17 cellular contexts compared by ENCODE assay signal in genomic region chr10:14254368-14254767, GRCh38.
DNase-seq lines count a peak whose midpoint lies in the region; FAIRE-seq and TF ChIP-seq lines count a peak whose summit lies in the region.
"Had no signal": no experiment of that assay in that cellular context is flagged by ENCODE, and none has a peak within 500 bp of the region (broad histone marks: within the 10 kb centered on the region; RNA-seq: fewer than 3 reads in every experiment).

No MANE protein-coding gene starts in this region.

- H3K4me3 Mint-ChIP-seq in astrocyte (ENCODE audit: unreplicated experiment) = no peak overlapping the region
- no peak overlapping the region for H3K4me3 Mint-ChIP-seq in progenitor cell of endocrine pancreas (ENCODE audit: low read depth)

- H3K9me3 ChIP-seq in astrocyte (ENCODE audit: insufficient read depth, low read depth, low read length) = peaks cover 5% of the 10 kb centered on the region

- H3K36me3 Mint-ChIP-seq in astrocyte (ENCODE audit: low read depth, unreplicated experiment) = no peaks in the 10 kb centered on the region
- no peaks in the 10 kb centered on the region for H3K36me3 Mint-ChIP-seq in progenitor cell of endocrine pancreas (ENCODE audit: insufficient read depth)

- no peak overlapping the region for H2AFZ ChIP-seq in astrocyte (ENCODE audit: low read depth, low read length)
- H2AFZ ChIP-seq: GM23248 had no signal

- no peaks in the 10 kb centered on the region for H3K27me3 ChIP-seq in astrocyte (ENCODE audit: insufficient read depth, low read length)
- H3K27me3 ChIP-seq: SJCRH30 had no signal

- DNase-seq in A172 (ENCODE audit: low spot score) (peak; percentile 70), LNCaP clone FGC (ENCODE audit: low read depth) (peak; percentile 63), astrocyte (ENCODE audit: low read depth) (peak; percentile 74), glomerular visceral epithelial cell (ENCODE audit: extremely low spot score) (peak; percentile 43), GDM1 (lab: John Stamatoyannopoulos, UW) (no peak), T-helper 9 cell (no peak), OCI-M2 (lab: John Stamatoyannopoulos, UW; ENCODE audit: unreplicated experiment) (no peak), progenitor cell of endocrine pancreas (ENCODE audit: low spot score, unreplicated experiment) (no peak)
- DNase-seq: 8988T, GM23248, MM.1S, NCI-H1930, NCI-H2171, NCI-H510A, SW 1271 had no signal

- H3K27ac ChIP-seq in astrocyte (ENCODE audit: low read depth, low read length) = no peak overlapping the region
- H3K27ac ChIP-seq: C4-2B, GM23248, SJCRH30 had no signal

- no peak for TF ChIP-seq CTCF in LNCaP clone FGC (IDR thresholded peaks at IDR 0.05; ENCODE audit: control insufficient read depth, extremely low read depth, insufficient read depth)
- no peak for TF ChIP-seq CTCF in astrocyte (IDR thresholded peaks at IDR 0.05; ENCODE audit: insufficient read depth, low read depth, low read length)
- no peak for TF ChIP-seq CTCF in progenitor cell of endocrine pancreas (IDR thresholded peaks at IDR 0.05; ENCODE audit: unreplicated experiment)

- H3K4me3 ChIP-seq in LNCaP clone FGC (ENCODE audit: low read depth, low read length) = no peak overlapping the region
- no peak overlapping the region for H3K4me3 ChIP-seq in astrocyte (ENCODE audit: insufficient read depth, low read depth, low read length)
- H3K4me3 ChIP-seq: GM23248, SJCRH30 had no signal

- H3K4me1 Mint-ChIP-seq in astrocyte (ENCODE audit: low read depth, unreplicated experiment) (peaks cover 2% of the 10 kb centered on the region), progenitor cell of endocrine pancreas (ENCODE audit: low read depth) (no peaks in the 10 kb centered on the region)

- no peaks in the 10 kb centered on the region for H3K79me2 ChIP-seq in astrocyte (ENCODE audit: insufficient read depth, low read length)

- H3K27me3 Mint-ChIP-seq in astrocyte (ENCODE audit: low read depth, unreplicated experiment) = peaks cover 5% of the 10 kb centered on the region
- H3K27me3 Mint-ChIP-seq in progenitor cell of endocrine pancreas = peaks cover 4% of the 10 kb centered on the region

- H3K36me3 ChIP-seq in astrocyte (ENCODE audit: insufficient read depth, low read length) = no peaks in the 10 kb centered on the region
- H3K36me3 ChIP-seq: SJCRH30 had no signal

- no peak overlapping the region for H3K9ac ChIP-seq in astrocyte (ENCODE audit: low read length)
- H3K9ac ChIP-seq: GM23248 had no signal

- H4K20me1 ChIP-seq in astrocyte (ENCODE audit: insufficient read depth, low read length) = no peaks in the 10 kb centered on the region

- H3K4me2 ChIP-seq in astrocyte (ENCODE audit: low read length) = no peak overlapping the region

- H3K9me3 Mint-ChIP-seq in astrocyte (ENCODE audit: unreplicated experiment) (no peaks in the 10 kb centered on the region), progenitor cell of endocrine pancreas (ENCODE audit: low read depth) (peaks cover 12% of the 10 kb centered on the region)

- H3K27ac Mint-ChIP-seq in astrocyte (ENCODE audit: unreplicated experiment) = no peak overlapping the region
- no peak overlapping the region for H3K27ac Mint-ChIP-seq in progenitor cell of endocrine pancreas

- H3K4me1 ChIP-seq in astrocyte (ENCODE audit: insufficient read depth, low read length) = peaks cover 8% of the 10 kb centered on the region

- FAIRE-seq in astrocyte (lab: Jason Lieb, UNC) = no peak

Comparison
In these comparisons a context has a peak if more than half of its experiments do, and no peak if none do; other contexts are left out.
1. DNase-seq: peak in A172 (single experiment), LNCaP clone FGC (single experiment), astrocyte (single experiment) and glomerular visceral epithelial cell (single experiment); none in GDM1 (single experiment), T-helper 9 cell (single experiment), OCI-M2 (single experiment) and progenitor cell of endocrine pancreas (single experiment).